Comparison of ENCODE assay signal across 24 cellular contexts in the genomic region with DNA sequence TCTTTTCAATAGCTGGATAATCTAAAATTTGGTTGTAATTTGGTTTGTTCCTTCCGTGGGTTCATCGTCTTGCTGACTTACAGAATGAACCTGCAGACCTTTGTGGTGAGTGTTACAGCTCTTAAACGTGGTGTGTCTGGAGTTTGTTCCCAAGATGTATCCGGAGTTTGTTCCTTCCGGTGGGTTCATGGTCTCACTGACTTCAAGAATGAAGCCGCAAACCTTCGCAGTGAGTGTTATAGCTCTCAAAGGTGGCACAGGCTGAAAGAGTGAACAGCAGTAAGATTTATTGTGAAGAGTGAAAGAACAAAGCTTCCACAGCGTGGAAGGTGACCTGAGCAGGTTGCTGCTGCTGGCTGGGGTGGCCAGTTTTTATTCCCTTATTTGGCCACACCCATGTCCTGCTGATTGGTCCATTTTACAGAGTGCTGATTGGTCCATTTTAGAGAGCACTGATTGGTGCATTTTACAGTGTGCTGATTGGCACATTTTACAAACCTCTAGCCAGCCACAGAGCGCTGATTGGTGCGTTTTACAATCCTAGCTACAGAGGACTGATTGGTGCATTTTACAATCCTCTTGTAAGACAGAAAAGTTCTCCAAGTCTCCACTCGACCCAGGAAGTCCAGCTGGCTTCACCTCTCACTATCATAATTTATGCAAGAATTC. TPM values are rescaled to one million over a fixed set of nuclear protein-coding genes. Genes with fewer than 3 reads are reported as not detected.
DNase-seq lines count a peak whose midpoint lies in the region; ATAC-seq and TF ChIP-seq lines count a peak whose summit lies in the region.
"Had no signal": no experiment of that assay in that cellular context is flagged by ENCODE, and none has a peak within 500 bp of the region (broad histone marks: within the 10 kb centered on the region; RNA-seq: fewer than 3 reads in every experiment).

No MANE protein-coding gene starts in this region.

- H2AFZ ChIP-seq in Karpas-422 (ENCODE audit: low read length) = no peak overlapping the region

- no peak overlapping the region for H3K4me3 Mint-ChIP-seq in T-helper 1 cell treated with Interleukin-12 subunit alpha and Interleukin-12 subunit beta and Interleukin-4 antibody, amounts not matched to agents 30 μg/mL and 1 μg/mL, for 36 hours
- no peak overlapping the region for H3K4me3 Mint-ChIP-seq in activated T-helper 1 cell treated with anti-CD3 and anti-CD28 coated beads, Interleukin-12 subunit alpha, Interleukin-12 subunit beta, Interleukin-2, Interleukin-4 antibody, amounts not matched to agents 30 ng/mL and 10 ng/mL and 1 ng/mL, durations not matched to agents 14 hours and 24 hours and 36 hours
- peak overlapping the region in 7 of 10 donors; percentile 12 to 66 (median 27) for H3K4me3 Mint-ChIP-seq in naive thymus-derived CD4-positive, alpha-beta T cell
- H3K4me3 Mint-ChIP-seq: activated CD4-positive, alpha-beta memory T cell treated with anti-CD3 and anti-CD28 coated beads, Interleukin-2, amount 10 ng/mL, durations not matched to agents 7 days and 5 days; memory B cell had no signal

- H3K27me3 Mint-ChIP-seq in T-helper 1 cell treated with Interleukin-12 subunit alpha and Interleukin-12 subunit beta and Interleukin-4 antibody, amounts not matched to agents 30 μg/mL and 1 μg/mL, for 36 hours (ENCODE audit: low read depth) = no peaks in the 10 kb centered on the region
- no peaks in the 10 kb centered on the region for H3K27me3 Mint-ChIP-seq in activated T-helper 1 cell treated with anti-CD3 and anti-CD28 coated beads, Interleukin-12 subunit alpha, Interleukin-12 subunit beta, Interleukin-2, Interleukin-4 antibody, amounts not matched to agents 30 ng/mL and 10 ng/mL and 1 ng/mL, durations not matched to agents 14 hours and 24 hours and 36 hours (ENCODE audit: insufficient read depth)
- no peaks in the 10 kb centered on the region for H3K27me3 Mint-ChIP-seq in naive thymus-derived CD4-positive, alpha-beta T cell
- H3K27me3 Mint-ChIP-seq: activated CD4-positive, alpha-beta memory T cell treated with anti-CD3 and anti-CD28 coated beads, Interleukin-2, amount 10 ng/mL, durations not matched to agents 7 days and 5 days; CD4-positive, alpha-beta memory T cell; memory B cell had no signal

- no peaks in the 10 kb centered on the region for H3K9me2 ChIP-seq in Karpas-422 (replicated peaks; ENCODE audit: insufficient read depth, low read length)

- H3K9ac ChIP-seq in Karpas-422 (ENCODE audit: low read length) (no peak overlapping the region), colonic mucosa (ENCODE audit: low read depth in 2 of 2, low read length in 2 of 2) (no peak overlapping the region)

- no peak overlapping the region for H3K4me3 ChIP-seq in Karpas-422 (ENCODE audit: low read length)
- no peak overlapping the region for H3K4me3 ChIP-seq in naive thymus-derived CD4-positive, alpha-beta T cell (ENCODE audit: low read length)
- H3K4me3 ChIP-seq in colonic mucosa = no peak overlapping the region
- H3K4me3 ChIP-seq: ascending aorta, left lung, ovary, suprapubic skin had no signal

- no peak for DNase-seq in T-helper 1 cell
- peak; percentile 44 for DNase-seq in Karpas-422
- no peak for DNase-seq in activated T-helper 1 cell treated with anti-CD3 and anti-CD28 coated beads, Interleukin-12 subunit alpha, Interleukin-12 subunit beta, Interleukin-2, Interleukin-4 antibody, amounts not matched to agents 30 ng/mL and 10 ng/mL and 1 ng/mL, durations not matched to agents 14 hours and 24 hours and 36 hours (ENCODE audit: low spot score)
- peak in 2 of 9 donors; percentile 13 to 24 for DNase-seq in naive thymus-derived CD4-positive, alpha-beta T cell
- DNase-seq in SW 1271 (lab: John Stamatoyannopoulos, UW) = no peak
- no peak for DNase-seq in ACHN
- no peak for DNase-seq in colonic mucosa
- DNase-seq: activated CD4-positive, alpha-beta memory T cell treated with anti-CD3 and anti-CD28 coated beads, Interleukin-2, amount 10 ng/mL, durations not matched to agents 7 days and 5 days; CD4-positive, alpha-beta memory T cell; effector CD8-positive, alpha-beta T cell; glutamatergic neuron; H7; left lung; NCI-H146; NCI-H2107; ovary; small intestine; stimulated activated naive CD4-positive, alpha-beta T cell treated with Interleukin-2 at 50 U/mL for 16 hours had no signal

- H3K4me1 ChIP-seq in Karpas-422 (ENCODE audit: low read length) (peaks cover 9% of the 10 kb centered on the region), colonic mucosa (no peaks in the 10 kb centered on the region)
- H3K4me1 ChIP-seq in naive thymus-derived CD4-positive, alpha-beta T cell (ENCODE audit: control insufficient read depth in 2 of 2, insufficient read depth in 2 of 2, low read length in 2 of 2) = no peaks in the 10 kb centered on the region
- H3K4me1 ChIP-seq: ascending aorta had no signal

- H3K27ac ChIP-seq in Karpas-422 (ENCODE audit: low read length) (no peak overlapping the region), colonic mucosa (no peak overlapping the region)
- no peak overlapping the region for H3K27ac ChIP-seq in naive thymus-derived CD4-positive, alpha-beta T cell (ENCODE audit: low read depth, low read length)
- H3K27ac ChIP-seq: 22Rv1, ascending aorta, ovary, suprapubic skin had no signal

- peaks cover 9% of the 10 kb centered on the region; the same call in 1 of the 2 replicates for H4K20me1 ChIP-seq in Karpas-422 (ENCODE audit: insufficient read depth, low read depth, low read length)

- POLR2A ChIA-PET in naive thymus-derived CD4-positive, alpha-beta T cell (lab: Charles Lee) = no interaction called here

- TF ChIP-seq CTCF in colonic mucosa (IDR thresholded peaks at IDR 0.05) = no peak

- ATAC-seq in naive thymus-derived CD4-positive, alpha-beta T cell = no peak
- ATAC-seq: activated naive CD4-positive, alpha-beta T cell treated with anti-CD3 and anti-CD28 coated beads, Interleukin-2, amount 50 U/mL, for 72 hours; left lung had no signal

- no peaks in the 10 kb centered on the region for H3K9me3 ChIP-seq in Karpas-422 (ENCODE audit: low read length)
- no peaks in the 10 kb centered on the region for H3K9me3 ChIP-seq in naive thymus-derived CD4-positive, alpha-beta T cell (ENCODE audit: control insufficient read depth in 2 of 3, low read length in 3 of 3)
- H3K9me3 ChIP-seq in colonic mucosa = no peaks in the 10 kb centered on the region
- H3K9me3 ChIP-seq: ascending aorta, left lung, ovary, suprapubic skin had no signal

- no peak overlapping the region for H3K4me2 ChIP-seq in Karpas-422 (ENCODE audit: low read depth, low read length, poor library complexity, severe bottlenecking)

- H3K36me3 ChIP-seq in Karpas-422 (ENCODE audit: insufficient read depth, low read length) (no peaks in the 10 kb centered on the region), colonic mucosa (no peaks in the 10 kb centered on the region)
- H3K36me3 ChIP-seq in naive thymus-derived CD4-positive, alpha-beta T cell (ENCODE audit: control insufficient read depth in 2 of 3, insufficient read depth in 3 of 3, low read length in 3 of 3) = no peaks in the 10 kb centered on the region
- H3K36me3 ChIP-seq: ascending aorta, left lung, ovary, suprapubic skin had no signal

- CTCF ChIA-PET in naive thymus-derived CD4-positive, alpha-beta T cell (lab: Charles Lee) = no interaction called here

- H3K27me3 ChIP-seq in Karpas-422 (ENCODE audit: low read length) (no peaks in the 10 kb centered on the region), colonic mucosa (no peaks in the 10 kb centered on the region)
- H3K27me3 ChIP-seq in naive thymus-derived CD4-positive, alpha-beta T cell (ENCODE audit: control insufficient read depth in 2 of 2, insufficient read depth in 2 of 2, low read length in 2 of 2) = no peaks in the 10 kb centered on the region
- H3K27me3 ChIP-seq: ascending aorta, left lung, ovary, suprapubic skin had no signal

- no peaks in the 10 kb centered on the region for H3K79me2 ChIP-seq in Karpas-422 (ENCODE audit: low read length)

- in situ Hi-C loops in ACHN (cut with HindIII; ENCODE audit: low pct_ligation_motif_present, low pct_unique_long_range_greater_than_20kb, low sequenced_read_pairs) = no loop called here

- H3K27ac Mint-ChIP-seq in T-helper 1 cell treated with Interleukin-12 subunit alpha and Interleukin-12 subunit beta and Interleukin-4 antibody, amounts not matched to agents 30 μg/mL and 1 μg/mL, for 36 hours = peak overlapping the region; percentile 22
- H3K27ac Mint-ChIP-seq in activated T-helper 1 cell treated with anti-CD3 and anti-CD28 coated beads, Interleukin-12 subunit alpha, Interleukin-12 subunit beta, Interleukin-2, Interleukin-4 antibody, amounts not matched to agents 30 ng/mL and 10 ng/mL and 1 ng/mL, durations not matched to agents 14 hours and 24 hours and 36 hours = peak overlapping the region; percentile 37
- H3K27ac Mint-ChIP-seq in naive thymus-derived CD4-positive, alpha-beta T cell = peak overlapping the region in 1 of 9 donors; percentile 14
- H3K27ac Mint-ChIP-seq: activated CD4-positive, alpha-beta memory T cell treated with anti-CD3 and anti-CD28 coated beads, Interleukin-2, amount 10 ng/mL, durations not matched to agents 7 days and 5 days had no signal

- intact Hi-C loops in activated T-helper 1 cell treated with anti-CD3 and anti-CD28 coated beads, Interleukin-12 subunit alpha, Interleukin-12 subunit beta, Interleukin-2, Interleukin-4 antibody, amounts not matched to agents 30 ng/mL and 10 ng/mL and 1 ng/mL, durations not matched to agents 14 hours and 24 hours and 36 hours (cut with micrococcal nuclease) = loop anchor here (1.0 kb wide), 1 partner anchor 8 kb away; no protein-coding TSS in a partner anchor
- intact Hi-C loops in naive thymus-derived CD4-positive, alpha-beta T cell (cut with micrococcal nuclease) = loop anchor here in 1 of 2 donors (1.0 to 5.0 kb wide), 2 partner anchors 8 to 37 kb away; no protein-coding TSS in a partner anchor
- intact Hi-C loops in colonic mucosa (cut with DNase I) = no loop called here

- peaks cover 64% of the 10 kb centered on the region for H3K36me3 Mint-ChIP-seq in T-helper 1 cell treated with Interleukin-12 subunit alpha and Interleukin-12 subunit beta and Interleukin-4 antibody, amounts not matched to agents 30 μg/mL and 1 μg/mL, for 36 hours (ENCODE audit: low read depth)
- H3K36me3 Mint-ChIP-seq in activated T-helper 1 cell treated with anti-CD3 and anti-CD28 coated beads, Interleukin-12 subunit alpha, Interleukin-12 subunit beta, Interleukin-2, Interleukin-4 antibody, amounts not matched to agents 30 ng/mL and 10 ng/mL and 1 ng/mL, durations not matched to agents 14 hours and 24 hours and 36 hours (ENCODE audit: low read depth) = peaks cover 55% of the 10 kb centered on the region
- H3K36me3 Mint-ChIP-seq in naive thymus-derived CD4-positive, alpha-beta T cell = peaks cover 0 to 66% (median 14%) of the 10 kb centered on the region in 5 donors

- peaks cover 63% of the 10 kb centered on the region for H3K4me1 Mint-ChIP-seq in T-helper 1 cell treated with Interleukin-12 subunit alpha and Interleukin-12 subunit beta and Interleukin-4 antibody, amounts not matched to agents 30 μg/mL and 1 μg/mL, for 36 hours (ENCODE audit: low read depth)
- peaks cover 70% of the 10 kb centered on the region for H3K4me1 Mint-ChIP-seq in activated T-helper 1 cell treated with anti-CD3 and anti-CD28 coated beads, Interleukin-12 subunit alpha, Interleukin-12 subunit beta, Interleukin-2, Interleukin-4 antibody, amounts not matched to agents 30 ng/mL and 10 ng/mL and 1 ng/mL, durations not matched to agents 14 hours and 24 hours and 36 hours (ENCODE audit: low read depth)
- H3K4me1 Mint-ChIP-seq in naive thymus-derived CD4-positive, alpha-beta T cell = peaks cover 7 to 68% (median 34%) of the 10 kb centered on the region in 7 donors

- H3K9me3 Mint-ChIP-seq in T-helper 1 cell treated with Interleukin-12 subunit alpha and Interleukin-12 subunit beta and Interleukin-4 antibody, amounts not matched to agents 30 μg/mL and 1 μg/mL, for 36 hours = peaks cover 3% of the 10 kb centered on the region
- H3K9me3 Mint-ChIP-seq in activated T-helper 1 cell treated with anti-CD3 and anti-CD28 coated beads, Interleukin-12 subunit alpha, Interleukin-12 subunit beta, Interleukin-2, Interleukin-4 antibody, amounts not matched to agents 30 ng/mL and 10 ng/mL and 1 ng/mL, durations not matched to agents 14 hours and 24 hours and 36 hours = no peaks in the 10 kb centered on the region
- H3K9me3 Mint-ChIP-seq in naive thymus-derived CD4-positive, alpha-beta T cell = peaks cover 0 to 5% (median 0%) of the 10 kb centered on the region in 11 donors
- H3K9me3 Mint-ChIP-seq: memory B cell had no signal

RNA-seq across cellular contexts. Expression of gene RALB, which starts 16.6 kb away (rescaled TPM):
- total RNA-seq in Karpas-422 (2014; rRNA removed; shearing (Covaris generic); ENCODE audit: low replicate concordance) = 7.2 and 19.4 TPM in 2 replicates
- total RNA-seq in activated T-helper 1 cell treated with anti-CD3 and anti-CD28 coated beads, Interleukin-12 subunit alpha, Interleukin-12 subunit beta, Interleukin-2, Interleukin-4 antibody, amounts not matched to agents 30 ng/mL and 10 ng/mL and 1 ng/mL, durations not matched to agents 14 hours and 24 hours and 36 hours = 79.7 and 84.2 TPM in 2 replicates
- 100 to 1,000 TPM in 1 of 5 experiments, 10 to 100 TPM in 3, 1 to 10 TPM in 1; 8.7 to 119 (median 11.6) TPM for total RNA-seq in naive thymus-derived CD4-positive, alpha-beta T cell
- polyA plus RNA-seq in naive thymus-derived CD4-positive, alpha-beta T cell = 10 to 100 TPM; 25.9 to 28.2 TPM
- 10 to 100 TPM; 71.8 to 93.4 TPM for total RNA-seq in colonic mucosa

RNA-seq across cellular contexts. Expression of gene TMEM185B, which starts 46.0 kb away (rescaled TPM):
- total RNA-seq in Karpas-422 (2014; rRNA removed; shearing (Covaris generic); ENCODE audit: low replicate concordance) = 12.9 and 13.0 TPM in 2 replicates
- total RNA-seq in activated T-helper 1 cell treated with anti-CD3 and anti-CD28 coated beads, Interleukin-12 subunit alpha, Interleukin-12 subunit beta, Interleukin-2, Interleukin-4 antibody, amounts not matched to agents 30 ng/mL and 10 ng/mL and 1 ng/mL, durations not matched to agents 14 hours and 24 hours and 36 hours = 47.9 and 48.6 TPM in 2 replicates
- total RNA-seq in naive thymus-derived CD4-positive, alpha-beta T cell = 10 to 100 TPM; 14.9 to 36.8 (median 19.5) TPM
- 10 to 100 TPM; 17.9 to 19.6 TPM for polyA plus RNA-seq in naive thymus-derived CD4-positive, alpha-beta T cell
- total RNA-seq in colonic mucosa = 10 to 100 TPM; 14.4 to 16.5 TPM

Comparison
In these comparisons a context has a peak if more than half of its experiments do, and no peak if none do; other contexts are left out.
1. H3K4me3 Mint-ChIP-seq: peak in naive thymus-derived CD4-positive, alpha-beta T cell (7 of 10); none in T-helper 1 cell treated with Interleukin-12 subunit alpha and Interleukin-12 subunit beta and Interleukin-4 antibody, amounts not matched to agents 30 μg/mL and 1 μg/mL, for 36 hours (single experiment) and activated T-helper 1 cell treated with anti-CD3 and anti-CD28 coated beads, Interleukin-12 subunit alpha, Interleukin-12 subunit beta, Interleukin-2, Interleukin-4 antibody, amounts not matched to agents 30 ng/mL and 10 ng/mL and 1 ng/mL, durations not matched to agents 14 hours and 24 hours and 36 hours (single experiment).